4 cellular contexts compared by ENCODE assay signal in the genomic region with DNA sequence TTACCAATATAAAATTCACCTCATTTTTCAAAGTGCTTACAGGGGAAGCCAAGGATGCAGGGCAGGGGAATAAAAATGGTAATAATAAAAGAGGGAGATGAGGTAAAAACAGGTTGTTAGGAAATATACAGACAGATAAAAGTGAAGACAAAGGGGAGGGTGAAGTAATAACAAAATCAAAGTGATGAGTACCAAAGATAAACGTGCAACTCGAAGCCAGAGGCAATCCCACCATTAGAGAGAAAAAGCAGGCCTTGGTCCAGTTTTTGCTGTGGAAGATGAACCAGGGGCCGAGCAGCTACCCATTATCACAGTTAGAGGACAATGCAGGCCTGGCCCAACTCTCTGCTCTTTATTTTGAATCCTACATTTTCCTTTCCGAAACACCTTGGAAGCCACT.
TF ChIP-seq lines count a peak whose summit lies in the region.

No MANE protein-coding gene starts in this region.

TF ChIP-seq in SK-N-SH, 30 proteins besides CTCF, POLR2A, EP300 and RAD21:
- peak; percentile 70; the same call in 1 of the 2 replicates for TF ChIP-seq GATA2 (CRISPR knock-in tag; IDR thresholded peaks at IDR 0.05)
- TF ChIP-seq SMC3 (IDR thresholded peaks at IDR 0.05; ENCODE audit: low read depth, low read length): no peak

TF ChIP-seq in SK-N-SH treated with all-trans-retinoic acid at 6 μM for 48 hours, 23 proteins besides CTCF, POLR2A, EP300 and RAD21:
- TF ChIP-seq ESRRG (CRISPR knock-in tag; IDR thresholded peaks at IDR 0.05): no peak
- TF ChIP-seq TOX (CRISPR knock-in tag; IDR thresholded peaks at IDR 0.05; ENCODE audit: borderline replicate concordance): no peak
- TF ChIP-seq OSR1 (CRISPR knock-in tag; IDR thresholded peaks at IDR 0.05): no peak
- TF ChIP-seq, protein P1, sequence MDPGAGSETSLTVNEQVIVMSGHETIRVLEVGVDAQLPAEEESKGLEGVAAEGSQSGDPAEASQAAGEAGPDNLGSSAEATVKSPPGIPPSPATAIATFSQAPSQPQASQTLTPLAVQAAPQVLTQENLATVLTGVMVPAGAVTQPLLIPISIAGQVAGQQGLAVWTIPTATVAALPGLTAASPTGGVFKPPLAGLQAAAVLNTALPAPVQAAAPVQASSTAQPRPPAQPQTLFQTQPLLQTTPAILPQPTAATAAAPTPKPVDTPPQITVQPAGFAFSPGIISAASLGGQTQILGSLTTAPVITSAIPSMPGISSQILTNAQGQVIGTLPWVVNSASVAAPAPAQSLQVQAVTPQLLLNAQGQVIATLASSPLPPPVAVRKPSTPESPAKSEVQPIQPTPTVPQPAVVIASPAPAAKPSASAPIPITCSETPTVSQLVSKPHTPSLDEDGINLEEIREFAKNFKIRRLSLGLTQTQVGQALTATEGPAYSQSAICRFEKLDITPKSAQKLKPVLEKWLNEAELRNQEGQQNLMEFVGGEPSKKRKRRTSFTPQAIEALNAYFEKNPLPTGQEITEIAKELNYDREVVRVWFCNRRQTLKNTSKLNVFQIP (CRISPR knock-in tag; IDR thresholded peaks at IDR 0.05; ENCODE audit: borderline replicate concordance, low read depth): no peak
- no peak for TF ChIP-seq ISL1 (CRISPR knock-in tag; IDR thresholded peaks at IDR 0.05)
- TF ChIP-seq BACH2 (CRISPR knock-in tag; IDR thresholded peaks at IDR 0.05; ENCODE audit: borderline replicate concordance): no peak
- TF ChIP-seq ZNF70 (CRISPR knock-in tag; IDR thresholded peaks at IDR 0.05): no peak
- TF ChIP-seq, protein P2, sequence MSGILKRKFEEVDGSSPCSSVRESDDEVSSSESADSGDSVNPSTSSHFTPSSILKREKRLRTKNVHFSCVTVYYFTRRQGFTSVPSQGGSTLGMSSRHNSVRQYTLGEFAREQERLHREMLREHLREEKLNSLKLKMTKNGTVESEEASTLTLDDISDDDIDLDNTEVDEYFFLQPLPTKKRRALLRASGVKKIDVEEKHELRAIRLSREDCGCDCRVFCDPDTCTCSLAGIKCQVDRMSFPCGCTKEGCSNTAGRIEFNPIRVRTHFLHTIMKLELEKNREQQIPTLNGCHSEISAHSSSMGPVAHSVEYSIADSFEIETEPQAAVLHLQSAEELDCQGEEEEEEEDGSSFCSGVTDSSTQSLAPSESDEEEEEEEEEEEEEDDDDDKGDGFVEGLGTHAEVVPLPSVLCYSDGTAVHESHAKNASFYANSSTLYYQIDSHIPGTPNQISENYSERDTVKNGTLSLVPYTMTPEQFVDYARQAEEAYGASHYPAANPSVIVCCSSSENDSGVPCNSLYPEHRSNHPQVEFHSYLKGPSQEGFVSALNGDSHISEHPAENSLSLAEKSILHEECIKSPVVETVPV (CRISPR knock-in tag; IDR thresholded peaks at IDR 0.05): no peak
- no peak for TF ChIP-seq ZFP3 (CRISPR knock-in tag; IDR thresholded peaks at IDR 0.05)
- TF ChIP-seq, protein P3, sequence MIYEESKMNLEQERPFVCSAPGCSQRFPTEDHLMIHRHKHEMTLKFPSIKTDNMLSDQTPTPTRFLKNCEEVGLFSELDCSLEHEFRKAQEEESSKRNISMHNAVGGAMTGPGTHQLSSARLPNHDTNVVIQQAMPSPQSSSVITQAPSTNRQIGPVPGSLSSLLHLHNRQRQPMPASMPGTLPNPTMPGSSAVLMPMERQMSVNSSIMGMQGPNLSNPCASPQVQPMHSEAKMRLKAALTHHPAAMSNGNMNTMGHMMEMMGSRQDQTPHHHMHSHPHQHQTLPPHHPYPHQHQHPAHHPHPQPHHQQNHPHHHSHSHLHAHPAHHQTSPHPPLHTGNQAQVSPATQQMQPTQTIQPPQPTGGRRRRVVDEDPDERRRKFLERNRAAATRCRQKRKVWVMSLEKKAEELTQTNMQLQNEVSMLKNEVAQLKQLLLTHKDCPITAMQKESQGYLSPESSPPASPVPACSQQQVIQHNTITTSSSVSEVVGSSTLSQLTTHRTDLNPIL (CRISPR knock-in tag; IDR thresholded peaks at IDR 0.05; ENCODE audit: low read depth): no peak
- no peak for TF ChIP-seq ZNF565 (CRISPR knock-in tag; conservative IDR thresholded peaks at IDR 0.05; ENCODE audit: low read depth)
- no peak for TF ChIP-seq GLIS3 (CRISPR knock-in tag; IDR thresholded peaks at IDR 0.05)
- no peak for TF ChIP-seq ZC3H10 (CRISPR knock-in tag; IDR thresholded peaks at IDR 0.05)

TF ChIP-seq in GM23338, 12 proteins besides CTCF, POLR2A, EP300 and RAD21 (continues in another document):
- TF ChIP-seq NANOG (IDR thresholded peaks at IDR 0.05; ENCODE audit: borderline replicate concordance) (no peak), EZH2 (IDR thresholded peaks at IDR 0.05; ENCODE audit: low read depth, unreplicated experiment) (no peak), POLR2AphosphoS5 (IDR thresholded peaks at IDR 0.05; ENCODE audit: low read depth) (no peak), EZH2phosphoT487 (IDR thresholded peaks at IDR 0.05; ENCODE audit: unreplicated experiment) (no peak), CREB1 (CRISPR knock-in tag; IDR thresholded peaks at IDR 0.05; ENCODE audit: low read depth) (no peak), ZNF331 (CRISPR knock-in tag; IDR thresholded peaks at IDR 0.05; ENCODE audit: low read depth) (no peak), STAT1 (IDR thresholded peaks at IDR 0.05; ENCODE audit: unreplicated experiment) (no peak), ZNF114 (CRISPR knock-in tag; IDR thresholded peaks at IDR 0.05) (no peak)
- TF ChIP-seq, protein P4, sequence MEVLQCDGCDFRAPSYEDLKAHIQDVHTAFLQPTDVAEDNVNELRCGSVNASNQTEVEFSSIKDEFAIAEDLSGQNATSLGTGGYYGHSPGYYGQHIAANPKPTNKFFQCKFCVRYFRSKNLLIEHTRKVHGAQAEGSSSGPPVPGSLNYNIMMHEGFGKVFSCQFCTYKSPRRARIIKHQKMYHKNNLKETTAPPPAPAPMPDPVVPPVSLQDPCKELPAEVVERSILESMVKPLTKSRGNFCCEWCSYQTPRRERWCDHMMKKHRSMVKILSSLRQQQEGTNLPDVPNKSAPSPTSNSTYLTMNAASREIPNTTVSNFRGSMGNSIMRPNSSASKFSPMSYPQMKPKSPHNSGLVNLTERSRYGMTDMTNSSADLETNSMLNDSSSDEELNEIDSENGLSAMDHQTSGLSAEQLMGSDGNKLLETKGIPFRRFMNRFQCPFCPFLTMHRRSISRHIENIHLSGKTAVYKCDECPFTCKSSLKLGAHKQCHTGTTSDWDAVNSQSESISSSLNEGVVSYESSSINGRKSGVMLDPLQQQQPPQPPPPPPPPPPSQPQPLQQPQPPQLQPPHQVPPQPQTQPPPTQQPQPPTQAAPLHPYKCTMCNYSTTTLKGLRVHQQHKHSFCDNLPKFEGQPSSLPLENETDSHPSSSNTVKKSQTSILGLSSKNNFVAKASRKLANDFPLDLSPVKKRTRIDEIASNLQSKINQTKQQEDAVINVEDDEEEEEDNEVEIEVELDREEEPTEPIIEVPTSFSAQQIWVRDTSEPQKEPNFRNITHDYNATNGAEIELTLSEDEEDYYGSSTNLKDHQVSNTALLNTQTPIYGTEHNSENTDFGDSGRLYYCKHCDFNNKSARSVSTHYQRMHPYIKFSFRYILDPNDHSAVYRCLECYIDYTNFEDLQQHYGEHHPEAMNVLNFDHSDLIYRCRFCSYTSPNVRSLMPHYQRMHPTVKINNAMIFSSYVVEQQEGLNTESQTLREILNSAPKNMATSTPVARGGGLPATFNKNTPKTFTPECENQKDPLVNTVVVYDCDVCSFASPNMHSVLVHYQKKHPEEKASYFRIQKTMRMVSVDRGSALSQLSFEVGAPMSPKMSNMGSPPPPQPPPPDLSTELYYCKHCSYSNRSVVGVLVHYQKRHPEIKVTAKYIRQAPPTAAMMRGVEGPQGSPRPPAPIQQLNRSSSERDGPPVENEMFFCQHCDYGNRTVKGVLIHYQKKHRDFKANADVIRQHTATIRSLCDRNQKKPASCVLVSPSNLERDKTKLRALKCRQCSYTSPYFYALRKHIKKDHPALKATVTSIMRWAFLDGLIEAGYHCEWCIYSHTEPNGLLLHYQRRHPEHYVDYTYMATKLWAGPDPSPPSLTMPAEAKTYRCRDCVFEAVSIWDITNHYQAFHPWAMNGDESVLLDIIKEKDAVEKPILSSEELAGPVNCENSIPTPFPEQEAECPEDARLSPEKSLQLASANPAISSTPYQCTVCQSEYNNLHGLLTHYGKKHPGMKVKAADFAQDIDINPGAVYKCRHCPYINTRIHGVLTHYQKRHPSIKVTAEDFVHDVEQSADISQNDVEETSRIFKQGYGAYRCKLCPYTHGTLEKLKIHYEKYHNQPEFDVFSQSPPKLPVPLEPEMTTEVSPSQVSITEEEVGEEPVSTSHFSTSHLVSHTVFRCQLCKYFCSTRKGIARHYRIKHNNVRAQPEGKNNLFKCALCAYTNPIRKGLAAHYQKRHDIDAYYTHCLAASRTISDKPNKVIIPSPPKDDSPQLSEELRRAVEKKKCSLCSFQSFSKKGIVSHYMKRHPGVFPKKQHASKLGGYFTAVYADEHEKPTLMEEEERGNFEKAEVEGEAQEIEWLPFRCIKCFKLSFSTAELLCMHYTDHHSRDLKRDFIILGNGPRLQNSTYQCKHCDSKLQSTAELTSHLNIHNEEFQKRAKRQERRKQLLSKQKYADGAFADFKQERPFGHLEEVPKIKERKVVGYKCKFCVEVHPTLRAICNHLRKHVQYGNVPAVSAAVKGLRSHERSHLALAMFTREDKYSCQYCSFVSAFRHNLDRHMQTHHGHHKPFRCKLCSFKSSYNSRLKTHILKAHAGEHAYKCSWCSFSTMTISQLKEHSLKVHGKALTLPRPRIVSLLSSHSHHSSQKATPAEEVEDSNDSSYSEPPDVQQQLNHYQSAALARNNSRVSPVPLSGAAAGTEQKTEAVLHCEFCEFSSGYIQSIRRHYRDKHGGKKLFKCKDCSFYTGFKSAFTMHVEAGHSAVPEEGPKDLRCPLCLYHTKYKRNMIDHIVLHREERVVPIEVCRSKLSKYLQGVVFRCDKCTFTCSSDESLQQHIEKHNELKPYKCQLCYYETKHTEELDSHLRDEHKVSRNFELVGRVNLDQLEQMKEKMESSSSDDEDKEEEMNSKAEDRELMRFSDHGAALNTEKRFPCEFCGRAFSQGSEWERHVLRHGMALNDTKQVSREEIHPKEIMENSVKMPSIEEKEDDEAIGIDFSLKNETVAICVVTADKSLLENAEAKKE (CRISPR knock-in tag; IDR thresholded peaks at IDR 0.05): no peak

TF ChIP-seq in H1, 55 proteins besides CTCF, POLR2A, EP300 and RAD21:
- no peak for TF ChIP-seq SP2 (IDR thresholded peaks at IDR 0.05; ENCODE audit: low read length)
- TF ChIP-seq TCF12 (IDR thresholded peaks at IDR 0.05; ENCODE audit: low read depth, low read length): no peak
- TF ChIP-seq CHD2 (IDR thresholded peaks at IDR 0.05; ENCODE audit: low read length): no peak
- no peak for TF ChIP-seq CEBPB (IDR thresholded peaks at IDR 0.05; ENCODE audit: low read depth, low read length)
- TF ChIP-seq SP4 (IDR thresholded peaks at IDR 0.05; ENCODE audit: low read length): no peak
- no peak for TF ChIP-seq GTF2F1 (IDR thresholded peaks at IDR 0.05; ENCODE audit: borderline replicate concordance, low read depth, low read length)
- TF ChIP-seq SIN3A (conservative IDR thresholded peaks at IDR 0.05 in 1 of 2, IDR thresholded peaks at IDR 0.05 in 1 of 2; ENCODE audit: low read depth in 1 of 2, low read length in 2 of 2): no peak
- TF ChIP-seq SAP30 (IDR thresholded peaks at IDR 0.05; ENCODE audit: insufficient read depth, insufficient replicate concordance, low read length): no peak
- no peak for TF ChIP-seq RXRA (IDR thresholded peaks at IDR 0.05; ENCODE audit: insufficient read depth, low read depth, low read length)
- TF ChIP-seq TAF1 (IDR thresholded peaks at IDR 0.05; ENCODE audit: low read depth, low read length): no peak
- TF ChIP-seq NRF1 (IDR thresholded peaks at IDR 0.05; ENCODE audit: low read depth, low read length): no peak
- TF ChIP-seq KDM1A (IDR thresholded peaks at IDR 0.05; ENCODE audit: borderline replicate concordance, low read length): no peak
- no peak for TF ChIP-seq BACH1 (IDR thresholded peaks at IDR 0.05; ENCODE audit: low read length)
- TF ChIP-seq EZH2 (IDR thresholded peaks at IDR 0.05; ENCODE audit: low read depth, low read length, severe bottlenecking): no peak
- no peak for TF ChIP-seq CHD1 (IDR thresholded peaks at IDR 0.05; ENCODE audit: low read depth, low read length)
- no peak for TF ChIP-seq RNF2 (IDR thresholded peaks at IDR 0.05; ENCODE audit: borderline replicate concordance, low read depth, low read length, missing control alignments, poor library complexity, severe bottlenecking)
- no peak for TF ChIP-seq SUZ12 (IDR thresholded peaks at IDR 0.05; ENCODE audit: low read length)
